17 cellular contexts compared by ENCODE assay signal in genomic region chr7:110253083-110253482, GRCh38.
"Had no signal": no experiment of that assay in that cellular context is flagged by ENCODE, and none has a peak within 500 bp of the region (broad histone marks: within the 10 kb centered on the region; RNA-seq: fewer than 3 reads in every experiment).

No MANE protein-coding gene starts in this region.

- H3K79me2 ChIP-seq: parathyroid adenoma had no signal

- DNase-seq: activated CD4-positive, alpha-beta T cell treated with anti-CD3 and anti-CD28 coated beads for 36 hours; activated CD8-positive, alpha-beta memory T cell treated with anti-CD3 and anti-CD28 coated beads, Interleukin-2, amount 50 U/mL, for 48 hours; activated CD8-positive, alpha-beta T cell treated with anti-CD3 and anti-CD28 coated beads for 36 hours; activated naive CD4-positive, alpha-beta T cell treated with anti-CD3 and anti-CD28 coated beads for 36 hours; body of pancreas; central memory CD4-positive, alpha-beta T cell; effector CD8-positive, alpha-beta T cell; lower lobe of right lung; naive B cell; retina; stimulated activated CD4-positive, alpha-beta T cell treated with anti-CD3 and anti-CD28 coated beads, Interleukin-15, amount 100 ng/mL, for 24 hours; stimulated activated CD4-positive, alpha-beta T cell treated with anti-CD3 and anti-CD28 coated beads, Interleukin-4, amount 100 ng/mL, for 24 hours; stimulated activated naive CD8-positive, alpha-beta T cell treated with anti-CD3 and anti-CD28 coated beads, Interleukin-15, amount 100 ng/mL, for 72 hours; T1000; testis had no signal

- H3K27ac Mint-ChIP-seq: activated CD4-positive, alpha-beta T cell treated with anti-CD3 and anti-CD28 coated beads for 36 hours; activated CD8-positive, alpha-beta T cell treated with anti-CD3 and anti-CD28 coated beads for 36 hours; activated naive CD4-positive, alpha-beta T cell treated with anti-CD3 and anti-CD28 coated beads for 36 hours; naive B cell had no signal

- H2AFZ ChIP-seq: parathyroid adenoma had no signal

- H3K4me1 Mint-ChIP-seq: activated CD4-positive, alpha-beta T cell treated with anti-CD3 and anti-CD28 coated beads for 36 hours; naive B cell; stimulated activated naive CD8-positive, alpha-beta T cell treated with anti-CD3 and anti-CD28 coated beads, Interleukin-15, amount 100 ng/mL, for 72 hours had no signal

- H3K27me3 Mint-ChIP-seq: activated CD4-positive, alpha-beta T cell treated with anti-CD3 and anti-CD28 coated beads for 36 hours; activated CD8-positive, alpha-beta T cell treated with anti-CD3 and anti-CD28 coated beads for 36 hours; naive B cell; stimulated activated naive CD8-positive, alpha-beta T cell treated with anti-CD3 and anti-CD28 coated beads, Interleukin-15, amount 100 ng/mL, for 72 hours had no signal

- H3K9me3 ChIP-seq: body of pancreas, lower lobe of right lung, testis had no signal

- ATAC-seq: activated CD4-positive, alpha-beta T cell treated with anti-CD3 and anti-CD28 coated beads for 36 hours; activated CD8-positive, alpha-beta T cell treated with anti-CD3 and anti-CD28 coated beads for 36 hours; body of pancreas; lower lobe of right lung; stimulated activated naive CD8-positive, alpha-beta T cell treated with anti-CD3 and anti-CD28 coated beads, Interleukin-15, amount 100 ng/mL, for 72 hours had no signal

- H3K4me1 ChIP-seq: lower lobe of right lung, parathyroid adenoma, testis had no signal

- H3K4me3 Mint-ChIP-seq: activated CD4-positive, alpha-beta T cell treated with anti-CD3 and anti-CD28 coated beads for 36 hours; activated CD8-positive, alpha-beta T cell treated with anti-CD3 and anti-CD28 coated beads for 36 hours; activated naive CD4-positive, alpha-beta T cell treated with anti-CD3 and anti-CD28 coated beads for 36 hours; naive B cell; stimulated activated naive CD8-positive, alpha-beta T cell treated with anti-CD3 and anti-CD28 coated beads, Interleukin-15, amount 100 ng/mL, for 72 hours had no signal

- H3K36me3 ChIP-seq: lower lobe of right lung had no signal

- H3K27ac ChIP-seq: body of pancreas, coronary artery, lower lobe of right lung, parathyroid adenoma, testis had no signal

- H3K36me3 Mint-ChIP-seq: naive B cell had no signal

- H3K27me3 ChIP-seq: body of pancreas, testis had no signal

- H3K9ac ChIP-seq: parathyroid adenoma had no signal

- H3K4me3 ChIP-seq: body of pancreas, coronary artery, lower lobe of right lung, testis had no signal

- H3K9me3 Mint-ChIP-seq: activated CD8-positive, alpha-beta T cell treated with anti-CD3 and anti-CD28 coated beads for 36 hours; activated naive CD4-positive, alpha-beta T cell treated with anti-CD3 and anti-CD28 coated beads for 36 hours; stimulated activated naive CD8-positive, alpha-beta T cell treated with anti-CD3 and anti-CD28 coated beads, Interleukin-15, amount 100 ng/mL, for 72 hours had no signal
